In the genomic region with DNA sequence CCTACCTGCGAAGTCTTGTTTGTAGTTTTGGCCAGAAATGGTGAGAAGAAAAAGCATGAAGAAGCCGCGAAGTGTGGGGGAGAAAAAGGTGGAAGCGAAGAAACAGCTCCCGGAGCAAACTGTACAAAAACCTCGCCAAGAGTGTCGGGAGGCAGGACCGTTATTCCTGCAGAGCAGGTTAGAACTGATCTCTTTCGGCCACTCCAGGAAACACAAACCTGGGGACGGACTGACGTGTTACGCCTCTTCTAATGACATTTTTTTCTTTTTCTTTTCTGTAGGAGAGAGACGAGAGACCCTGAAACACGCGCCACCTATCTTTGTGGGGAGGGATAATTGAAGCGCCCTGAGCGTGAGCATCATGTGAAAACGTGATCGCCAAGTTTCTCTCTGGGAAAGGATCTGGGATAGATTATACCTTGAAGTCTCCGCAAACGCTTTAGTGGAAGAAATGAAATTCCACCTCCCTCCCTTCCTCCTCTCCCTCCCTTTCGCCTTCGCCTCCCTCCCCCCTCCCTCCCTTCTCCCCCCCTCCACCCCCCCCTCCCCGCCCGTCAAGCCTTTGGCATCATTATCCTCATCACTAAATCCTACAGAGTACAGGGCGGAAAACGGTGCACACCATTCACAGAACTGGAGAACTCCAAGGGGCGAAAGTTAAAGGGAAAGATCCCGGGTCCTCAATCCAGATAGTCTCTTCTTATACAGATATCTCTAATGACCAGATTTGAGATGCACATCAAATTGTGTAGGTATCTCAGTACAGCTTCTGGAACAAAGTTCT, we compare ENCODE assay signal across 2 cellular contexts.
A peak's percentile ranks its signal among the peaks of the same experiment; 100 is the strongest.
TF ChIP-seq lines count a peak whose summit lies in the region.

Gene ZEB2, minus strand, starts transcription at position 186 of the 784 bp plus-strand sequence. CDS start 2,769 bp downstream, outside the sequence.

TF ChIP-seq in IMR-90, 13 proteins besides CTCF, POLR2A, EP300 and RAD21:
- TF ChIP-seq MXI1 (IDR thresholded peaks at IDR 0.05; ENCODE audit: borderline replicate concordance, low read depth, low read length): no peak
- TF ChIP-seq, protein P1, sequence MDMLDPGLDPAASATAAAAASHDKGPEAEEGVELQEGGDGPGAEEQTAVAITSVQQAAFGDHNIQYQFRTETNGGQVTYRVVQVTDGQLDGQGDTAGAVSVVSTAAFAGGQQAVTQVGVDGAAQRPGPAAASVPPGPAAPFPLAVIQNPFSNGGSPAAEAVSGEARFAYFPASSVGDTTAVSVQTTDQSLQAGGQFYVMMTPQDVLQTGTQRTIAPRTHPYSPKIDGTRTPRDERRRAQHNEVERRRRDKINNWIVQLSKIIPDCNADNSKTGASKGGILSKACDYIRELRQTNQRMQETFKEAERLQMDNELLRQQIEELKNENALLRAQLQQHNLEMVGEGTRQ (IDR thresholded peaks at IDR 0.05; ENCODE audit: low read depth, low read length): no peak
- TF ChIP-seq RCOR1 (IDR thresholded peaks at IDR 0.05; ENCODE audit: insufficient replicate concordance, low read length): no peak
- TF ChIP-seq, protein P2, sequence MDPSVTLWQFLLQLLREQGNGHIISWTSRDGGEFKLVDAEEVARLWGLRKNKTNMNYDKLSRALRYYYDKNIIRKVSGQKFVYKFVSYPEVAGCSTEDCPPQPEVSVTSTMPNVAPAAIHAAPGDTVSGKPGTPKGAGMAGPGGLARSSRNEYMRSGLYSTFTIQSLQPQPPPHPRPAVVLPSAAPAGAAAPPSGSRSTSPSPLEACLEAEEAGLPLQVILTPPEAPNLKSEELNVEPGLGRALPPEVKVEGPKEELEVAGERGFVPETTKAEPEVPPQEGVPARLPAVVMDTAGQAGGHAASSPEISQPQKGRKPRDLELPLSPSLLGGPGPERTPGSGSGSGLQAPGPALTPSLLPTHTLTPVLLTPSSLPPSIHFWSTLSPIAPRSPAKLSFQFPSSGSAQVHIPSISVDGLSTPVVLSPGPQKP (IDR thresholded peaks at IDR 0.05; ENCODE audit: borderline replicate concordance, low read depth, low read length): no peak
- no peak for TF ChIP-seq RFX5 (IDR thresholded peaks at IDR 0.05; ENCODE audit: low read depth, low read length)
- TF ChIP-seq MAZ (IDR thresholded peaks at IDR 0.05; ENCODE audit: borderline replicate concordance, low read depth, low read length): peak; percentile 50; the same call in 1 of the 2 replicates
- TF ChIP-seq CEBPB (IDR thresholded peaks at IDR 0.05; ENCODE audit: low read depth, low read length): no peak
- TF ChIP-seq CHD1 (IDR thresholded peaks at IDR 0.05; ENCODE audit: low read depth, low read length): no peak
- peak; percentile 27; the same call in 1 of the 2 replicates for TF ChIP-seq SMC3 (IDR thresholded peaks at IDR 0.05; ENCODE audit: low read depth, low read length)
- peak; percentile 97 for TF ChIP-seq BHLHE40 (IDR thresholded peaks at IDR 0.05; ENCODE audit: low read depth, low read length)
- no peak for TF ChIP-seq FOS (IDR thresholded peaks at IDR 0.05; ENCODE audit: low read depth, low read length)
- no peak for TF ChIP-seq MAFK (IDR thresholded peaks at IDR 0.05; ENCODE audit: low read depth, low read length)
- TF ChIP-seq NFE2L2 (IDR thresholded peaks at IDR 0.05; ENCODE audit: low read depth, low read length): no peak

TF ChIP-seq in endothelial cell of umbilical vein, 7 proteins besides CTCF, POLR2A, EP300 and RAD21:
- TF ChIP-seq FOS (IDR thresholded peaks at IDR 0.05; ENCODE audit: borderline replicate concordance, insufficient read depth, low read length) (no peak), POLR2AphosphoS5 (IDR thresholded peaks at IDR 0.05; ENCODE audit: insufficient read depth, low read depth, low read length) (peak; percentile 32)
